ENCODE assay signal across 1 cellular context in genomic region chr6:110703906-110704594, GRCh38.
TF ChIP-seq lines count a peak whose summit lies in the region.

No MANE protein-coding gene starts in this region.

TF ChIP-seq in HepG2, 621 proteins besides CTCF, POLR2A, EP300 and RAD21 (continued from another document and continues in another):
- TF ChIP-seq USF2 (IDR thresholded peaks at IDR 0.05; ENCODE audit: low read depth, low read length) (no peak), USF2 (CRISPR knock-in tag; IDR thresholded peaks at IDR 0.05; ENCODE audit: borderline replicate concordance) (no peak), JDP2 (CRISPR knock-in tag; IDR thresholded peaks at IDR 0.05; ENCODE audit: borderline replicate concordance) (no peak), ZNF33A (CRISPR knock-in tag; IDR thresholded peaks at IDR 0.05; ENCODE audit: borderline replicate concordance) (no peak), HHEX (CRISPR knock-in tag; IDR thresholded peaks at IDR 0.05) (peak; percentile 97), KDM2A (CRISPR knock-in tag; IDR thresholded peaks at IDR 0.05; ENCODE audit: borderline replicate concordance, low read depth) (no peak), ATF6 (CRISPR knock-in tag; conservative IDR thresholded peaks at IDR 0.05) (no peak), GATAD2A (CRISPR knock-in tag; IDR thresholded peaks at IDR 0.05) (peak; percentile 99), HOXA3 (CRISPR knock-in tag; IDR thresholded peaks at IDR 0.05) (no peak), RNF2 (conservative IDR thresholded peaks at IDR 0.05; ENCODE audit: low read depth) (no peak), ARID5B (CRISPR knock-in tag; IDR thresholded peaks at IDR 0.05) (peak; percentile 99), PBX2 (CRISPR knock-in tag; IDR thresholded peaks at IDR 0.05) (no peak), NR2C2 (CRISPR knock-in tag; IDR thresholded peaks at IDR 0.05; ENCODE audit: borderline replicate concordance) (peak; percentile 48; the same call in 1 of the 2 replicates), HNRNPUL1 (IDR thresholded peaks at IDR 0.05; ENCODE audit: low read depth, low read length) (no peak), SNAPC4 (CRISPR knock-in tag; IDR thresholded peaks at IDR 0.05) (no peak), PPARG (CRISPR knock-in tag; conservative IDR thresholded peaks at IDR 0.05) (peak; percentile 95), SNAPC2 (CRISPR knock-in tag; IDR thresholded peaks at IDR 0.05) (no peak), ZGPAT (CRISPR knock-in tag; IDR thresholded peaks at IDR 0.05) (peak; percentile 93), ZBTB34 (CRISPR knock-in tag; IDR thresholded peaks at IDR 0.05) (peak; percentile 80), ATF2 (CRISPR knock-in tag; IDR thresholded peaks at IDR 0.05) (peak; percentile 79; the same call in 1 of the 2 replicates), ATRX (CRISPR knock-in tag; IDR thresholded peaks at IDR 0.05; ENCODE audit: borderline replicate concordance) (no peak), ERF (CRISPR knock-in tag; IDR thresholded peaks at IDR 0.05) (no peak), ZNF773 (CRISPR knock-in tag; IDR thresholded peaks at IDR 0.05; ENCODE audit: borderline replicate concordance) (no peak), FOXJ3 (CRISPR knock-in tag; IDR thresholded peaks at IDR 0.05; ENCODE audit: borderline replicate concordance) (peak; percentile 97), MTERF4 (CRISPR knock-in tag; IDR thresholded peaks at IDR 0.05) (no peak), KLF9 (CRISPR knock-in tag; IDR thresholded peaks at IDR 0.05; ENCODE audit: low read depth) (no peak), ZNF121 (CRISPR knock-in tag; IDR thresholded peaks at IDR 0.05) (no peak), MZF1 (CRISPR knock-in tag; IDR thresholded peaks at IDR 0.05; ENCODE audit: borderline replicate concordance) (no peak), CC2D1A (CRISPR knock-in tag; IDR thresholded peaks at IDR 0.05) (no peak), ZFX (CRISPR knock-in tag; IDR thresholded peaks at IDR 0.05; ENCODE audit: low read depth) (no peak), JUND (CRISPR knock-in tag; IDR thresholded peaks at IDR 0.05) (0 out of 2 replicates have a peak, but pooled peaks have one; percentile 43), DNMT3B (CRISPR knock-in tag; conservative IDR thresholded peaks at IDR 0.05) (peak; percentile 90; the same call in 1 of the 2 replicates)
